In the genomic region with DNA sequence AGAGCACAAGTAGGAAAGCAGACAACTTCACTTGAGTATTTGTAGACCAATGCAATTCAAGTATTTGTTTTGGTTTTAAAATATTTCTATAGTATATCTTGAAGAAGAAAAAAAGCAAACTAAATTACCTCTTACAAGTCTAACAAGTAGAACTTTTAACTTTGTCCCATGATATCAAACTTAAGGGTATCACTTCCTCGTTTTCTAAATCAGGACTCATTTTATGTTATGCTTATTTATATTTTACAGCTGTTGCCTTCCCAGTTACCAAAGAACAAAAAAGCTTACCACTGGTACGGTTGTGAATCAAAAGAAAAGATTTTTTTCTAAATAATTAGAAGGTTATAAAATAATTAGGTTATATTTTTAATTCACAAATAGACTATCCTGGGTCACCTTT, we compare ENCODE assay signal across 28 cellular contexts.
DNase-seq lines count a peak whose midpoint lies in the region; ATAC-seq and TF ChIP-seq lines count a peak whose summit lies in the region.
"Had no signal": no experiment of that assay in that cellular context is flagged by ENCODE, and none has a peak within 500 bp of the region (broad histone marks: within the 10 kb centered on the region; RNA-seq: fewer than 3 reads in every experiment).

No MANE protein-coding gene starts in this region.

- H3K27me3 ChIP-seq in transverse colon: no peaks in the 10 kb centered on the region
- H3K27me3 ChIP-seq: gastrocnemius medialis, MG63, suprapubic skin had no signal

- no peak for TF ChIP-seq POLR2A in transverse colon (IDR thresholded peaks at IDR 0.05)

- peaks cover 0 to 5% (median 0%) of the 10 kb centered on the region in 4 donors for H3K36me3 ChIP-seq in transverse colon
- H3K36me3 ChIP-seq: gastrocnemius medialis had no signal

- TF ChIP-seq EP300 in transverse colon (IDR thresholded peaks at IDR 0.05; ENCODE audit: low read depth): no peak

- intact Hi-C loops in transverse colon (cut with DNase I; ENCODE audit: low total_unique reads) (no loop called here), natural killer cell (cut with micrococcal nuclease) (no loop called here)

- TF ChIP-seq CTCF in VCaP (conservative IDR thresholded peaks at IDR 0.05): no peak
- no peak for TF ChIP-seq CTCF in transverse colon (IDR thresholded peaks at IDR 0.05)
- TF ChIP-seq CTCF in natural killer cell (IDR thresholded peaks at IDR 0.05): no peak

- DNase-seq in memory B cell (ENCODE audit: low spot score in 2 of 2) (no peak), transverse colon (no peak), natural killer cell (no peak), A172 (ENCODE audit: low spot score) (no peak)
- DNase-seq: activated CD4-positive, alpha-beta T cell treated with anti-CD3 and anti-CD28 coated beads for 1 hour; activated CD8-positive, alpha-beta memory T cell treated with anti-CD3 and anti-CD28 coated beads, Interleukin-2, amount 50 U/mL, for 48 hours; activated CD8-positive, alpha-beta T cell treated with anti-CD3 and anti-CD28 coated beads for 36 hours; activated naive CD4-positive, alpha-beta T cell treated with anti-CD3 and anti-CD28 coated beads, Interleukin-2, amount 50 U/mL, for 16 hours; gastrocnemius medialis; KG1; kidney glomerular epithelial cell; lower lobe of right lung; MG63; NCI-H1436; NCI-H2081 treated with DMSO at 0.1 percent for 48 hours; NCI-H2227 treated with DMSO at 0.1 percent for 48 hours; NCI-H526; nephron progenitor cell; stimulated activated naive CD4-positive, alpha-beta T cell treated with Interleukin-2 at 50 U/mL for 16 hours had no signal

- H3K27ac Mint-ChIP-seq in memory B cell (no peak overlapping the region), natural killer cell (no peak overlapping the region)
- H3K27ac Mint-ChIP-seq: activated CD8-positive, alpha-beta T cell treated with anti-CD3 and anti-CD28 coated beads for 36 hours; activated T-helper 17 cell treated with anti-CD3 and anti-CD28 coated beads, Interleukin-2, amount 50 U/mL, for 72 hours; nephron progenitor cell; T-helper 1 cell treated with Interleukin-12 subunit alpha and Interleukin-12 subunit beta and Interleukin-4 antibody, amounts not matched to agents 30 μg/mL and 1 μg/mL, for 36 hours had no signal

- H3K9me3 Mint-ChIP-seq in memory B cell: peaks cover 3% of the 10 kb centered on the region
- H3K9me3 Mint-ChIP-seq in natural killer cell: peaks cover 0 to 3% of the 10 kb centered on the region in 2 donors

- no peaks in the 10 kb centered on the region for H3K9me3 ChIP-seq in transverse colon
- H3K9me3 ChIP-seq: gastrocnemius medialis, lower lobe of right lung, suprapubic skin had no signal

- peaks cover 10 to 41% (median 25%) of the 10 kb centered on the region in 4 donors for H3K4me1 ChIP-seq in transverse colon
- H3K4me1 ChIP-seq: gastrocnemius medialis, lower lobe of right lung, suprapubic skin had no signal

- WGBS in transverse colon (ENCODE audit: low coverage in 1 of 2), 2 donors: 21 to 22% methylated on average over 2 of the region's 2 CpGs

- H3K4me3 Mint-ChIP-seq in memory B cell (no peak overlapping the region), natural killer cell (no peak overlapping the region)
- H3K4me3 Mint-ChIP-seq: activated CD8-positive, alpha-beta T cell treated with anti-CD3 and anti-CD28 coated beads for 36 hours; activated T-helper 17 cell treated with anti-CD3 and anti-CD28 coated beads, Interleukin-2, amount 50 U/mL, for 72 hours; brain; nephron progenitor cell; T-helper 1 cell treated with Interleukin-12 subunit alpha and Interleukin-12 subunit beta and Interleukin-4 antibody, amounts not matched to agents 30 μg/mL and 1 μg/mL, for 36 hours had no signal

- ATAC-seq in HG03095 (IDR thresholded peaks at IDR 0.05; ENCODE audit: unreplicated experiment) (peak; percentile 48), memory B cell (ENCODE audit: low read depth) (peak; percentile 29), natural killer cell (no peak), HG03045 (IDR thresholded peaks at IDR 0.05; ENCODE audit: unreplicated experiment) (no peak)
- ATAC-seq: activated CD8-positive, alpha-beta T cell treated with anti-CD3 and anti-CD28 coated beads for 36 hours; activated T-helper 17 cell treated with anti-CD3 and anti-CD28 coated beads, Interleukin-2, amount 50 U/mL, for 72 hours; gastrocnemius medialis had no signal

- H3K36me3 Mint-ChIP-seq in memory B cell: peaks cover 38% of the 10 kb centered on the region
- H3K36me3 Mint-ChIP-seq in natural killer cell: peaks cover 27% of the 10 kb centered on the region

- H3K4me3 ChIP-seq in transverse colon: no peak overlapping the region
- H3K4me3 ChIP-seq: gastrocnemius medialis, GM23248, lower lobe of right lung, MG63, skin epidermis, suprapubic skin had no signal

- H3K27me3 Mint-ChIP-seq in memory B cell (no peaks in the 10 kb centered on the region), natural killer cell (ENCODE audit: low read depth in 2 of 2) (no peaks in the 10 kb centered on the region)
- H3K27me3 Mint-ChIP-seq: activated CD8-positive, alpha-beta T cell treated with anti-CD3 and anti-CD28 coated beads for 36 hours; activated T-helper 17 cell treated with anti-CD3 and anti-CD28 coated beads, Interleukin-2, amount 50 U/mL, for 72 hours; brain had no signal

- peaks cover 13% of the 10 kb centered on the region for H3K4me1 Mint-ChIP-seq in memory B cell
- peaks cover 0 to 4% of the 10 kb centered on the region in 2 donors for H3K4me1 Mint-ChIP-seq in natural killer cell
- H3K4me1 Mint-ChIP-seq: activated T-helper 17 cell treated with anti-CD3 and anti-CD28 coated beads, Interleukin-2, amount 50 U/mL, for 72 hours; nephron progenitor cell had no signal

- in situ Hi-C loops in transverse colon (cut with MboI; ENCODE audit: low pct_ligation_motif_present in 1 of 4, low pct_unique_long_range_greater_than_20kb in 1 of 4, low sequenced_read_pairs in 3 of 4): loop anchor here in 2 of 4 donors (25.0 kb wide), 1 partner anchor 847 kb away; no protein-coding TSS in a partner anchor

- peak overlapping the region; percentile 13; the same call in 1 of the 2 replicates for H3K27ac ChIP-seq in VCaP
- H3K27ac ChIP-seq in transverse colon: peak overlapping the region; percentile 38 to 60 (median 43)
- H3K27ac ChIP-seq: gastrocnemius medialis, GM23248, lower lobe of right lung, skin epidermis, suprapubic skin had no signal

Comparison
In these comparisons a context has a peak if more than half of its experiments do, and no peak if none do; other contexts are left out.
1. ATAC-seq: peak in HG03095 (single experiment) and memory B cell (single experiment); none in natural killer cell (0 of 3) and HG03045 (single experiment).